Comparison of ENCODE assay signal across 3 cellular contexts in the genomic region with DNA sequence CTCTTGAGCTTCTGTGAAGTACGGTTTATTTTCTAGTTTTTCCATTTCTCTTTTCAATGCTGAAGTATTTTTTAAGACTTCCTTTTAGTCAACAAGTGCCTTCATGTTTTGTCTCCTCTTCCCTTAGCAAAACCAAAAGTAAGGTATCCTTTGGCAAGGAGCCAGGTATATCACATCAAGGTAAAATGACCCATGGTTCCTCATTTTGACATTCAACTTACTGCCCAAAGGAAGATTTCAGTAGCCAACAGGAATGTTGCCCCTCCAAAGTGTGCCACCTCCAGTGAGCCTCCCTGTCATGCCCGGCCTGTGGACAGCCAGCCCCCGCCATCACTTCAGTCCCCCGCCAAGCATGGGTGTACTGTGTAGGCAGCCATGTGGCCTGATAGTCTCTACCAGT.
TF ChIP-seq lines count a peak whose summit lies in the region.

No MANE protein-coding gene starts in this region.

TF ChIP-seq in A549, 52 proteins besides CTCF, POLR2A, EP300 and RAD21:
- TF ChIP-seq, protein P1, sequence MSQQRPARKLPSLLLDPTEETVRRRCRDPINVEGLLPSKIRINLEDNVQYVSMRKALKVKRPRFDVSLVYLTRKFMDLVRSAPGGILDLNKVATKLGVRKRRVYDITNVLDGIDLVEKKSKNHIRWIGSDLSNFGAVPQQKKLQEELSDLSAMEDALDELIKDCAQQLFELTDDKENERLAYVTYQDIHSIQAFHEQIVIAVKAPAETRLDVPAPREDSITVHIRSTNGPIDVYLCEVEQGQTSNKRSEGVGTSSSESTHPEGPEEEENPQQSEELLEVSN (IDR thresholded peaks at IDR 0.05; ENCODE audit: borderline replicate concordance, low read depth), result no peak
- no peak for TF ChIP-seq ZSCAN20 (CRISPR knock-in tag; IDR thresholded peaks at IDR 0.05)
- TF ChIP-seq ZNF302 (CRISPR knock-in tag; IDR thresholded peaks at IDR 0.05), result no peak
- no peak for TF ChIP-seq FOSB (CRISPR knock-in tag; IDR thresholded peaks at IDR 0.05)
- TF ChIP-seq, protein P2, sequence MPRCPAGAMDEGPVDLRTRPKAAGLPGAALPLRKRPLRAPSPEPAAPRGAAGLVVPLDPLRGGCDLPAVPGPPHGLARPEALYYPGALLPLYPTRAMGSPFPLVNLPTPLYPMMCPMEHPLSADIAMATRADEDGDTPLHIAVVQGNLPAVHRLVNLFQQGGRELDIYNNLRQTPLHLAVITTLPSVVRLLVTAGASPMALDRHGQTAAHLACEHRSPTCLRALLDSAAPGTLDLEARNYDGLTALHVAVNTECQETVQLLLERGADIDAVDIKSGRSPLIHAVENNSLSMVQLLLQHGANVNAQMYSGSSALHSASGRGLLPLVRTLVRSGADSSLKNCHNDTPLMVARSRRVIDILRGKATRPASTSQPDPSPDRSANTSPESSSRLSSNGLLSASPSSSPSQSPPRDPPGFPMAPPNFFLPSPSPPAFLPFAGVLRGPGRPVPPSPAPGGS (IDR thresholded peaks at IDR 0.05), result no peak
- no peak for TF ChIP-seq JUNB (IDR thresholded peaks at IDR 0.05)
- TF ChIP-seq BHLHE40 (IDR thresholded peaks at IDR 0.05; ENCODE audit: low read depth, low read length), result no peak
- no peak for TF ChIP-seq CEBPB (IDR thresholded peaks at IDR 0.05)
- TF ChIP-seq, protein P3, sequence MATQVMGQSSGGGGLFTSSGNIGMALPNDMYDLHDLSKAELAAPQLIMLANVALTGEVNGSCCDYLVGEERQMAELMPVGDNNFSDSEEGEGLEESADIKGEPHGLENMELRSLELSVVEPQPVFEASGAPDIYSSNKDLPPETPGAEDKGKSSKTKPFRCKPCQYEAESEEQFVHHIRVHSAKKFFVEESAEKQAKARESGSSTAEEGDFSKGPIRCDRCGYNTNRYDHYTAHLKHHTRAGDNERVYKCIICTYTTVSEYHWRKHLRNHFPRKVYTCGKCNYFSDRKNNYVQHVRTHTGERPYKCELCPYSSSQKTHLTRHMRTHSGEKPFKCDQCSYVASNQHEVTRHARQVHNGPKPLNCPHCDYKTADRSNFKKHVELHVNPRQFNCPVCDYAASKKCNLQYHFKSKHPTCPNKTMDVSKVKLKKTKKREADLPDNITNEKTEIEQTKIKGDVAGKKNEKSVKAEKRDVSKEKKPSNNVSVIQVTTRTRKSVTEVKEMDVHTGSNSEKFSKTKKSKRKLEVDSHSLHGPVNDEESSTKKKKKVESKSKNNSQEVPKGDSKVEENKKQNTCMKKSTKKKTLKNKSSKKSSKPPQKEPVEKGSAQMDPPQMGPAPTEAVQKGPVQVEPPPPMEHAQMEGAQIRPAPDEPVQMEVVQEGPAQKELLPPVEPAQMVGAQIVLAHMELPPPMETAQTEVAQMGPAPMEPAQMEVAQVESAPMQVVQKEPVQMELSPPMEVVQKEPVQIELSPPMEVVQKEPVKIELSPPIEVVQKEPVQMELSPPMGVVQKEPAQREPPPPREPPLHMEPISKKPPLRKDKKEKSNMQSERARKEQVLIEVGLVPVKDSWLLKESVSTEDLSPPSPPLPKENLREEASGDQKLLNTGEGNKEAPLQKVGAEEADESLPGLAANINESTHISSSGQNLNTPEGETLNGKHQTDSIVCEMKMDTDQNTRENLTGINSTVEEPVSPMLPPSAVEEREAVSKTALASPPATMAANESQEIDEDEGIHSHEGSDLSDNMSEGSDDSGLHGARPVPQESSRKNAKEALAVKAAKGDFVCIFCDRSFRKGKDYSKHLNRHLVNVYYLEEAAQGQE (IDR thresholded peaks at IDR 0.05), result no peak
- no peak for TF ChIP-seq RCOR1 (IDR thresholded peaks at IDR 0.05; ENCODE audit: low read depth, low read length)
- no peak for TF ChIP-seq KDM5A (IDR thresholded peaks at IDR 0.05)
- TF ChIP-seq RNF2 (IDR thresholded peaks at IDR 0.05; ENCODE audit: borderline replicate concordance, low read depth), result no peak

TF ChIP-seq in HCT116, 20 proteins besides CTCF, POLR2A, EP300 and RAD21:
- no peak for TF ChIP-seq EZH2 (IDR thresholded peaks at IDR 0.05)
- TF ChIP-seq POLR2AphosphoS5 (IDR thresholded peaks at IDR 0.05; ENCODE audit: low read depth, low read length), result no peak
- TF ChIP-seq, protein P3 (IDR thresholded peaks at IDR 0.05; ENCODE audit: low read depth), result no peak
- no peak for TF ChIP-seq CBX3 (IDR thresholded peaks at IDR 0.05; ENCODE audit: low read depth)
- no peak for TF ChIP-seq FOSL1 (IDR thresholded peaks at IDR 0.05; ENCODE audit: low read depth)
- no peak for TF ChIP-seq EZH2phosphoT487 (IDR thresholded peaks at IDR 0.05; ENCODE audit: borderline replicate concordance)
- TF ChIP-seq CEBPB (IDR thresholded peaks at IDR 0.05; ENCODE audit: low read depth), result no peak
- no peak for TF ChIP-seq EGR1 (IDR thresholded peaks at IDR 0.05; ENCODE audit: low read depth)
- TF ChIP-seq ELF1 (IDR thresholded peaks at IDR 0.05; ENCODE audit: borderline replicate concordance, low read depth), result no peak
- no peak for TF ChIP-seq SIN3A (IDR thresholded peaks at IDR 0.05; ENCODE audit: low read depth)
- TF ChIP-seq YY1 (IDR thresholded peaks at IDR 0.05; ENCODE audit: extremely low read depth, insufficient replicate concordance, low read depth, low read length), result no peak
- TF ChIP-seq, protein P4, sequence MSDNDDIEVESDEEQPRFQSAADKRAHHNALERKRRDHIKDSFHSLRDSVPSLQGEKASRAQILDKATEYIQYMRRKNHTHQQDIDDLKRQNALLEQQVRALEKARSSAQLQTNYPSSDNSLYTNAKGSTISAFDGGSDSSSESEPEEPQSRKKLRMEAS (IDR thresholded peaks at IDR 0.05), result no peak
- no peak for TF ChIP-seq SP1 (IDR thresholded peaks at IDR 0.05; ENCODE audit: low read depth)
- TF ChIP-seq TCF7L2 (IDR thresholded peaks at IDR 0.05; ENCODE audit: borderline replicate concordance, extremely low read depth, insufficient read depth, insufficient read length), result no peak
- no peak for TF ChIP-seq ZNF274 (IDR thresholded peaks at IDR 0.05; ENCODE audit: low read depth, low read length)

TF ChIP-seq in H1, 55 proteins besides CTCF, POLR2A, EP300 and RAD21:
- TF ChIP-seq KDM4A (IDR thresholded peaks at IDR 0.05; ENCODE audit: low read depth, low read length, severe bottlenecking) (no peak), RFX5 (IDR thresholded peaks at IDR 0.05; ENCODE audit: borderline replicate concordance, low read depth, low read length) (no peak), BRCA1 (IDR thresholded peaks at IDR 0.05; ENCODE audit: low read depth, low read length) (no peak)
